16 cellular contexts compared by ENCODE assay signal in the genomic region with DNA sequence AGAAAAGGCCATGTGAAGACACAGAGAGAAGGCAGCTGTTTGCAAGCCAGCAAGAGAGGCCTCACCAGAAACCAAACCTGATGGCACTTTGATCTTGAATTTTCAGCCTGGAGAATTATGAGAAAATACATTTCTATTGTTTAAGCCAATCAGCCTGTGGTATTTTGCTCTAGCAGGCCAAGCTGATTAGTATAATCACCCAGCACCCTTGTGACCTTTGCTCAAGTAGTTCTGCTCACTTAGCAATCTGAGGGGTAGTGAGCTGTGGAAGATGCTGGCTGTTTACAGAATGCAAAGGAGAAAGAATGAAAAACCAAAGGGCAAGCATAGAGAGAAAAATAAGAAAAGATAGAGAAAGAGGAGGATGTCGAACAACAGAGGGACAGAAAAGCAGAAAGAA.
A peak's percentile ranks its signal among the peaks of the same experiment; 100 is the strongest.
DNase-seq lines count a peak whose midpoint lies in the region; ATAC-seq, FAIRE-seq and TF ChIP-seq lines count a peak whose summit lies in the region.
"Had no signal": no experiment of that assay in that cellular context is flagged by ENCODE, and none has a peak within 500 bp of the region (broad histone marks: within the 10 kb centered on the region; RNA-seq: fewer than 3 reads in every experiment).

No MANE protein-coding gene starts in this region.

- H3K9ac ChIP-seq in Loucy (ENCODE audit: low read depth, low read length, poor library complexity, severe bottlenecking) = peak overlapping the region; percentile 22

- H4K20me1 ChIP-seq in Loucy (ENCODE audit: insufficient read depth, low read length, poor library complexity, severe bottlenecking) (no peaks in the 10 kb centered on the region), osteoblast (ENCODE audit: insufficient read depth, low read length) (no peaks in the 10 kb centered on the region)

- peak overlapping the region; percentile 19 to 68; a peak in 3 of 6 replicates for H3K27ac ChIP-seq in A549
- no peak overlapping the region for H3K27ac ChIP-seq in WERI-Rb-1
- H3K27ac ChIP-seq in osteoblast (ENCODE audit: low read depth, low read length) = peak overlapping the region; percentile 57
- no peak overlapping the region for H3K27ac ChIP-seq in adrenal gland

- no peak overlapping the region for H3K4me3 ChIP-seq in A549
- no peak overlapping the region for H3K4me3 ChIP-seq in Loucy (ENCODE audit: low read length, poor library complexity, severe bottlenecking)
- H3K4me3 ChIP-seq in WERI-Rb-1 (ENCODE audit: low read depth, low read length) = no peak overlapping the region
- H3K4me3 ChIP-seq in osteoblast (ENCODE audit: insufficient read depth, low read length) = no peak overlapping the region
- H3K4me3 ChIP-seq in adrenal gland = no peak overlapping the region
- H3K4me3 ChIP-seq: GM12878 had no signal

- H3F3A ChIP-seq in Loucy (ENCODE audit: low read depth) = no peaks in the 10 kb centered on the region

- H3K9me2 ChIP-seq in Loucy (replicated peaks; ENCODE audit: low read depth, low read length) = no peaks in the 10 kb centered on the region

- no peaks in the 10 kb centered on the region for H3K36me3 ChIP-seq in Loucy (ENCODE audit: insufficient read depth, low read length)
- H3K36me3 ChIP-seq in WERI-Rb-1 = no peaks in the 10 kb centered on the region
- no peaks in the 10 kb centered on the region for H3K36me3 ChIP-seq in osteoblast (ENCODE audit: insufficient read depth, low read length)
- no peaks in the 10 kb centered on the region for H3K36me3 ChIP-seq in adrenal gland (replicated peaks in 1 of 2)

- FAIRE-seq in A549 (lab: Jason Lieb, UNC) = no peak
- FAIRE-seq: D721Med, GM12878, GM18507 had no signal

- POLR2A ChIA-PET in A549 (lab: Yijun Ruan, JAX) = no interaction called here

- CTCF ChIA-PET in A549 (lab: Yijun Ruan, JAX) = no interaction called here

- no peak for TF ChIP-seq RAD21 in A549 (conservative IDR thresholded peaks at IDR 0.05 in 1 of 2, IDR thresholded peaks at IDR 0.05 in 1 of 2)

- H3K27me3 ChIP-seq in Loucy (ENCODE audit: insufficient read depth, low read length, poor library complexity, severe bottlenecking) (no peaks in the 10 kb centered on the region), WERI-Rb-1 (ENCODE audit: insufficient read depth, low read depth, severe bottlenecking) (no peaks in the 10 kb centered on the region), osteoblast (ENCODE audit: insufficient read depth, low read length) (no peaks in the 10 kb centered on the region), adrenal gland (no peaks in the 10 kb centered on the region)

- intact Hi-C loops in adrenal gland (cut with DNase I) = no loop called here

- peak overlapping the region; percentile 61 for H2AFZ ChIP-seq in Loucy (ENCODE audit: low read length)
- peak overlapping the region; percentile 7 for H2AFZ ChIP-seq in osteoblast (ENCODE audit: low read length)

- ATAC-seq in A549 = no peak
- ATAC-seq: CD8-positive, alpha-beta T cell; GM12878 had no signal

- no peaks in the 10 kb centered on the region for H3K79me2 ChIP-seq in Loucy (ENCODE audit: insufficient read depth, low read length)
- H3K79me2 ChIP-seq in osteoblast (ENCODE audit: insufficient read depth, low read length) = no peaks in the 10 kb centered on the region

- TF ChIP-seq EP300 in A549 (IDR thresholded peaks at IDR 0.05) = no peak

- in situ Hi-C loops in G401 (cut with HindIII; ENCODE audit: low sequenced_read_pairs) = no loop called here

- WGBS in A549 (ENCODE audit: missing lambda C conversion rate) = 91% methylated on average over 1 of the region's 1 CpG
- 92 to 100% (median 94%) methylated on average over 1 of the region's 1 CpG for WGBS in adrenal gland, 4 donors

- H3K9me3 ChIP-seq in A549 = no peaks in the 10 kb centered on the region
- H3K9me3 ChIP-seq in Loucy (ENCODE audit: insufficient read depth, low read depth, low read length) = no peaks in the 10 kb centered on the region
- no peaks in the 10 kb centered on the region for H3K9me3 ChIP-seq in WERI-Rb-1 (ENCODE audit: severe bottlenecking)
- no peaks in the 10 kb centered on the region for H3K9me3 ChIP-seq in osteoblast (ENCODE audit: low read depth, low read length)
- H3K9me3 ChIP-seq in adrenal gland (replicated peaks in 1 of 3) = no peaks in the 10 kb centered on the region

- H3K4me1 ChIP-seq in A549 (peaks cover 16% of the 10 kb centered on the region; the same call in 2 of the 3 replicates), Loucy (ENCODE audit: insufficient read depth, low read length, poor library complexity, severe bottlenecking) (peaks cover 46% of the 10 kb centered on the region), osteoblast (ENCODE audit: insufficient read depth, low read length) (peaks cover 22% of the 10 kb centered on the region), adrenal gland (replicated peaks in 1 of 2) (peaks cover 8 to 28% of the 10 kb centered on the region in 2 donors)

- H3K4me2 ChIP-seq in A549 = no peak overlapping the region
- no peak overlapping the region for H3K4me2 ChIP-seq in Loucy (ENCODE audit: low read depth, low read length, poor library complexity, severe bottlenecking)
- no peak overlapping the region for H3K4me2 ChIP-seq in osteoblast (ENCODE audit: insufficient read depth, low read length)

- DNase-seq in A549 (ENCODE audit: low read depth in 1 of 2, low spot score in 1 of 2) (no peak), WERI-Rb-1 (peak; percentile 6), osteoblast (ENCODE audit: insufficient read length, low spot score, missing footprints) (no peak), adrenal gland (no peak), NCI-H526 treated with DMSO at 0.1 percent for 48 hours (lab: John Stamatoyannopoulos, UW) (no peak), G401 (ENCODE audit: low spot score) (no peak), NCI-H2227 treated with DMSO at 0.1 percent for 48 hours (lab: John Stamatoyannopoulos, UW) (no peak)
- DNase-seq: CD8-positive, alpha-beta T cell; COR-L47; DMS153; H7; IMR-90 had no signal

- TF ChIP-seq POLR2A in A549 (IDR thresholded peaks at IDR 0.05; ENCODE audit: low read length) (no peak), adrenal gland (IDR thresholded peaks at IDR 0.05) (no peak)

- TF ChIP-seq CTCF in A549 (IDR thresholded peaks at IDR 0.05) = no peak
- no peak for TF ChIP-seq CTCF in Loucy (conservative IDR thresholded peaks at IDR 0.05; ENCODE audit: low read length)
- TF ChIP-seq CTCF in WERI-Rb-1 (IDR thresholded peaks at IDR 0.05; ENCODE audit: low read depth, low read length) = no peak
- no peak for TF ChIP-seq CTCF in osteoblast (IDR thresholded peaks at IDR 0.05; ENCODE audit: extremely low read depth, low read depth, low read length)
- no peak for TF ChIP-seq CTCF in adrenal gland (IDR thresholded peaks at IDR 0.05)

TF ChIP-seq in A549, 52 proteins besides CTCF, POLR2A, EP300 and RAD21:
- no peak for TF ChIP-seq FOSB (CRISPR knock-in tag; IDR thresholded peaks at IDR 0.05)
- TF ChIP-seq, protein P1, sequence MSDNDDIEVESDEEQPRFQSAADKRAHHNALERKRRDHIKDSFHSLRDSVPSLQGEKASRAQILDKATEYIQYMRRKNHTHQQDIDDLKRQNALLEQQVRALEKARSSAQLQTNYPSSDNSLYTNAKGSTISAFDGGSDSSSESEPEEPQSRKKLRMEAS (IDR thresholded peaks at IDR 0.05) = no peak
- no peak for TF ChIP-seq NPAS2 (CRISPR knock-in tag; IDR thresholded peaks at IDR 0.05; ENCODE audit: borderline replicate concordance)
- TF ChIP-seq FOSL2 (IDR thresholded peaks at IDR 0.05) = no peak
- TF ChIP-seq FOSL2 (CRISPR knock-in tag; IDR thresholded peaks at IDR 0.05) = no peak
- no peak for TF ChIP-seq HDAC2 (IDR thresholded peaks at IDR 0.05)
- TF ChIP-seq CHD2 (IDR thresholded peaks at IDR 0.05; ENCODE audit: low read length, partially characterized antibody) = no peak
- TF ChIP-seq EHF (CRISPR knock-in tag; IDR thresholded peaks at IDR 0.05) = no peak
- no peak for TF ChIP-seq GATA3 (IDR thresholded peaks at IDR 0.05; ENCODE audit: borderline replicate concordance)
- TF ChIP-seq, protein P2, sequence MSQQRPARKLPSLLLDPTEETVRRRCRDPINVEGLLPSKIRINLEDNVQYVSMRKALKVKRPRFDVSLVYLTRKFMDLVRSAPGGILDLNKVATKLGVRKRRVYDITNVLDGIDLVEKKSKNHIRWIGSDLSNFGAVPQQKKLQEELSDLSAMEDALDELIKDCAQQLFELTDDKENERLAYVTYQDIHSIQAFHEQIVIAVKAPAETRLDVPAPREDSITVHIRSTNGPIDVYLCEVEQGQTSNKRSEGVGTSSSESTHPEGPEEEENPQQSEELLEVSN (IDR thresholded peaks at IDR 0.05; ENCODE audit: borderline replicate concordance, low read depth) = no peak
- no peak for TF ChIP-seq CHD4 (IDR thresholded peaks at IDR 0.05; ENCODE audit: borderline replicate concordance)
- no peak for TF ChIP-seq CEBPB (IDR thresholded peaks at IDR 0.05)
- TF ChIP-seq, protein P3, sequence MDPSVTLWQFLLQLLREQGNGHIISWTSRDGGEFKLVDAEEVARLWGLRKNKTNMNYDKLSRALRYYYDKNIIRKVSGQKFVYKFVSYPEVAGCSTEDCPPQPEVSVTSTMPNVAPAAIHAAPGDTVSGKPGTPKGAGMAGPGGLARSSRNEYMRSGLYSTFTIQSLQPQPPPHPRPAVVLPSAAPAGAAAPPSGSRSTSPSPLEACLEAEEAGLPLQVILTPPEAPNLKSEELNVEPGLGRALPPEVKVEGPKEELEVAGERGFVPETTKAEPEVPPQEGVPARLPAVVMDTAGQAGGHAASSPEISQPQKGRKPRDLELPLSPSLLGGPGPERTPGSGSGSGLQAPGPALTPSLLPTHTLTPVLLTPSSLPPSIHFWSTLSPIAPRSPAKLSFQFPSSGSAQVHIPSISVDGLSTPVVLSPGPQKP (IDR thresholded peaks at IDR 0.05; ENCODE audit: low read depth, low read length) = no peak
- TF ChIP-seq ZC3H11A (IDR thresholded peaks at IDR 0.05) = no peak
- no peak for TF ChIP-seq HEYL (CRISPR knock-in tag; IDR thresholded peaks at IDR 0.05)
- TF ChIP-seq RFX5 (IDR thresholded peaks at IDR 0.05) = no peak

Comparison
In these comparisons a context has a peak if more than half of its experiments do, and no peak if none do; other contexts are left out.
1. H3K27ac ChIP-seq: peak in A549 (2 of 2) and osteoblast (single experiment); none in WERI-Rb-1 (single experiment) and adrenal gland (0 of 5).